In genomic region chr5:150782850-150783249, GRCh38 we compare ENCODE assay signal across 8 cellular contexts. TPM values are rescaled to one million over a fixed set of nuclear protein-coding genes. Genes with fewer than 3 reads are reported as not detected.
DNase-seq lines count a peak whose midpoint lies in the region; ATAC-seq and TF ChIP-seq lines count a peak whose summit lies in the region.

No MANE protein-coding gene starts in this region.

- H3K4me1 Mint-ChIP-seq in activated T-cell treated with anti-CD3 and anti-CD28 coated beads, Interleukin-2, amount 50 U/mL, for 4 hours (ENCODE audit: low read depth): peaks cover 77% of the 10 kb centered on the region

- no peak for TF ChIP-seq RAD21 in liver (IDR thresholded peaks at IDR 0.05)

- TF ChIP-seq CTCF in liver (IDR thresholded peaks at IDR 0.05; ENCODE audit: low read depth, low read length, missing input control): no peak
- TF ChIP-seq CTCF in thyroid gland (IDR thresholded peaks at IDR 0.05): no peak

- H3K27ac ChIP-seq in adipose tissue (ENCODE audit: low read depth, low read length): peak overlapping the region; percentile 45
- peak overlapping the region; percentile 70 to 76 for H3K27ac ChIP-seq in liver (ENCODE audit: low read depth in 1 of 2, low read length in 2 of 2)
- H3K27ac ChIP-seq in thyroid gland: peak overlapping the region; percentile 25 to 88 (median 82)

- H3K9me3 ChIP-seq in liver (ENCODE audit: control insufficient read depth in 4 of 4, low read length in 3 of 4) (no peaks in the 10 kb centered on the region), thyroid gland (no peaks in the 10 kb centered on the region)

- peak overlapping the region in 1 of 2 donors; percentile 22 for H3K9ac ChIP-seq in liver (ENCODE audit: low read depth in 1 of 2, low read length in 2 of 2)

- peaks cover 0 to 16% (median 9%) of the 10 kb centered on the region in 4 donors for H3K4me1 ChIP-seq in liver (ENCODE audit: control insufficient read depth in 4 of 4, insufficient read depth in 4 of 4, low read length in 3 of 4)
- H3K4me1 ChIP-seq in thyroid gland: peaks cover 26 to 32% of the 10 kb centered on the region in 2 donors

- TF ChIP-seq POLR2A in thyroid gland (IDR thresholded peaks at IDR 0.05) (no peak), GM18505 (IDR thresholded peaks at IDR 0.05; ENCODE audit: borderline replicate concordance, extremely low read depth, insufficient read depth, insufficient read length) (no peak)

- H3K27me3 ChIP-seq in liver (ENCODE audit: control insufficient read depth in 4 of 4, insufficient read depth in 4 of 4, low read length in 3 of 4) (no peaks in the 10 kb centered on the region), thyroid gland (no peaks in the 10 kb centered on the region)

- peaks cover 2% of the 10 kb centered on the region for H3K36me3 Mint-ChIP-seq in activated T-cell treated with anti-CD3 and anti-CD28 coated beads, Interleukin-2, amount 50 U/mL, for 4 hours (ENCODE audit: insufficient read depth)

- H3K27me3 Mint-ChIP-seq in activated T-cell treated with anti-CD3 and anti-CD28 coated beads, Interleukin-2, amount 50 U/mL, for 4 hours (ENCODE audit: low read depth): no peaks in the 10 kb centered on the region

- no peaks in the 10 kb centered on the region for H3K36me3 ChIP-seq in liver (ENCODE audit: control insufficient read depth in 4 of 4, insufficient read depth in 3 of 4, low read depth in 1 of 4, low read length in 3 of 4)
- H3K36me3 ChIP-seq in thyroid gland: no peaks in the 10 kb centered on the region

- no peak overlapping the region for H3K4me3 ChIP-seq in liver (ENCODE audit: low read depth in 1 of 3, low read length in 3 of 3)
- no peak overlapping the region for H3K4me3 ChIP-seq in thyroid gland (replicated peaks in 1 of 3)

- 28 to 29% (median 29%) methylated on average over 3 of the region's 3 CpGs for WGBS in adipose tissue, 3 donors
- 29% methylated on average over 3 of the region's 3 CpGs for WGBS in liver
- whole genome bisulfite sequencing in thyroid gland, 2 donors: 67 to 70% methylated on average over 3 of the region's 3 CpGs

- peak overlapping the region; percentile 48 for H3K4me3 Mint-ChIP-seq in activated T-cell treated with anti-CD3 and anti-CD28 coated beads, Interleukin-2, amount 50 U/mL, for 4 hours

- DNase-seq in activated T-cell treated with anti-CD3 and anti-CD28 coated beads, Interleukin-2, amount 50 U/mL, for 4 hours: no peak
- no peak for DNase-seq in activated T-cell treated with anti-CD3 and anti-CD28 coated beads, Interleukin-2, amount 50 U/mL, for 1 hour
- DNase-seq in thyroid gland: no peak
- no peak for DNase-seq in stimulated activated CD4-positive, alpha-beta T cell treated with anti-CD3 and anti-CD28 coated beads, Interleukin-2, amount 100 ng/mL, for 48 hours

- ATAC-seq in activated T-cell treated with anti-CD3 and anti-CD28 coated beads, Interleukin-2, amount 50 U/mL, for 4 hours: no peak
- ATAC-seq in HG03565 (IDR thresholded peaks at IDR 0.05; ENCODE audit: unreplicated experiment) (no peak), GM18505 (IDR thresholded peaks at IDR 0.05; ENCODE audit: unreplicated experiment) (no peak)

- peaks cover 3% of the 10 kb centered on the region for H3K9me3 Mint-ChIP-seq in activated T-cell treated with anti-CD3 and anti-CD28 coated beads, Interleukin-2, amount 50 U/mL, for 4 hours

- intact Hi-C loops in thyroid gland (cut with DNase I): loop anchor here (5.0 kb wide), 1 partner anchor 81 kb away; the partner anchor contains the start of gene RBM22

TF ChIP-seq in liver, 16 proteins besides CTCF, POLR2A, EP300 and RAD21:
- TF ChIP-seq YY1 (IDR thresholded peaks at IDR 0.05): no peak
- TF ChIP-seq TAF1 (conservative IDR thresholded peaks at IDR 0.05): no peak
- no peak for TF ChIP-seq NR2F2 (IDR thresholded peaks at IDR 0.05)
- TF ChIP-seq ZBTB33 (IDR thresholded peaks at IDR 0.05): no peak

RNA-seq across cellular contexts. Expression of gene SMIM3, which starts 4.3 kb away (rescaled TPM):
- total RNA-seq in activated T-cell treated with anti-CD3 and anti-CD28 coated beads, Interleukin-2, amount 50 U/mL, for 4 hours: 1 to 10 TPM; 6.8 to 8.5 (median 7.4) TPM
- polyA plus RNA-seq in adipose tissue (100 to 1,000 TPM in 2 of 3 donors, 10 to 100 TPM in 1; 31.7 to 152 (median 114) TPM), liver (1 to 10 TPM; 3.0 to 3.3 TPM)
- total RNA-seq in liver (1 to 10 TPM; 3.9 to 5.7 TPM), thyroid gland (10 to 100 TPM; 17.8 to 47.3 (median 24.1) TPM)

RNA-seq across cellular contexts. Expression of gene DCTN4, which starts 24.0 kb away (rescaled TPM):
- 10 to 100 TPM; 35.9 to 42.2 (median 38.6) TPM for total RNA-seq in activated T-cell treated with anti-CD3 and anti-CD28 coated beads, Interleukin-2, amount 50 U/mL, for 4 hours
- 10 to 100 TPM; 22.5 to 24.3 (median 23.1) TPM for polyA plus RNA-seq in adipose tissue
- 10 to 100 TPM; 28.6 to 29.6 TPM for total RNA-seq in liver
- polyA plus RNA-seq in liver: 10 to 100 TPM; 10.3 to 11.8 TPM
- 10 to 100 TPM; 65.4 to 78.5 (median 72.8) TPM for total RNA-seq in thyroid gland
